1 cellular context compared by ENCODE assay signal in the genomic region with DNA sequence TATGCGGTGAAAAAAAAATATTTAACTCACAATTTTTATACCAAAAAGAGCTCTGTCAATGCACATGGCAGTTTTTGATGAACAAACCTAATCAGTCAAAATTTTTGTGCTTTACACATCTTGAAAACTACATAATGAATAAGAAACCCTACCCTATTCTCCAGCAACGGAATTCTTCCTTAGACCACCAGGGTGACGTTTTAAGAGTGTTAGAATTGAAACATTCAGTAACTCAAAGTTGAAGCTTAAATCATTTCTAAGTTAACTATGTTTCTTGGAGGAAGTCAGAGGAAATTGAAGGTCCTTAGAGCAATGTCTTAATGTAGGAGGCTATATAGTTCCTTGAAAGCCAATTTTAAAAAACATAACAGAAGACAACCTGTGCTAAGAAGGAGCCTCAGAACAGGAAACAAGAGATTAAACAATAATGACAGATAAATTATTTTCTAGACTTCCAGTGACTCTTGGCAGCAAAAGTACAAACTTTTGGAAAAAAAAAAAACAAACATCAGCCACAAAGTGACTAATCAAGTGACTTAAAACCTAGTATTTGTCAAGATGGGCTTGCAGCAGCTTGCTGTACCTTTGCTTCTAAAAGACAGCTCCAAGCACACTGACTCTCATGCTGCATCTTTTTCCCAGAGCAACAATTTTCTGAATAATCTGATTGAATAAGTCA.
TF ChIP-seq lines count a peak whose summit lies in the region.

No MANE protein-coding gene starts in this region.

TF ChIP-seq in GM23338, 12 proteins besides CTCF, POLR2A, EP300 and RAD21 (continued from another document):
- TF ChIP-seq, protein P1, sequence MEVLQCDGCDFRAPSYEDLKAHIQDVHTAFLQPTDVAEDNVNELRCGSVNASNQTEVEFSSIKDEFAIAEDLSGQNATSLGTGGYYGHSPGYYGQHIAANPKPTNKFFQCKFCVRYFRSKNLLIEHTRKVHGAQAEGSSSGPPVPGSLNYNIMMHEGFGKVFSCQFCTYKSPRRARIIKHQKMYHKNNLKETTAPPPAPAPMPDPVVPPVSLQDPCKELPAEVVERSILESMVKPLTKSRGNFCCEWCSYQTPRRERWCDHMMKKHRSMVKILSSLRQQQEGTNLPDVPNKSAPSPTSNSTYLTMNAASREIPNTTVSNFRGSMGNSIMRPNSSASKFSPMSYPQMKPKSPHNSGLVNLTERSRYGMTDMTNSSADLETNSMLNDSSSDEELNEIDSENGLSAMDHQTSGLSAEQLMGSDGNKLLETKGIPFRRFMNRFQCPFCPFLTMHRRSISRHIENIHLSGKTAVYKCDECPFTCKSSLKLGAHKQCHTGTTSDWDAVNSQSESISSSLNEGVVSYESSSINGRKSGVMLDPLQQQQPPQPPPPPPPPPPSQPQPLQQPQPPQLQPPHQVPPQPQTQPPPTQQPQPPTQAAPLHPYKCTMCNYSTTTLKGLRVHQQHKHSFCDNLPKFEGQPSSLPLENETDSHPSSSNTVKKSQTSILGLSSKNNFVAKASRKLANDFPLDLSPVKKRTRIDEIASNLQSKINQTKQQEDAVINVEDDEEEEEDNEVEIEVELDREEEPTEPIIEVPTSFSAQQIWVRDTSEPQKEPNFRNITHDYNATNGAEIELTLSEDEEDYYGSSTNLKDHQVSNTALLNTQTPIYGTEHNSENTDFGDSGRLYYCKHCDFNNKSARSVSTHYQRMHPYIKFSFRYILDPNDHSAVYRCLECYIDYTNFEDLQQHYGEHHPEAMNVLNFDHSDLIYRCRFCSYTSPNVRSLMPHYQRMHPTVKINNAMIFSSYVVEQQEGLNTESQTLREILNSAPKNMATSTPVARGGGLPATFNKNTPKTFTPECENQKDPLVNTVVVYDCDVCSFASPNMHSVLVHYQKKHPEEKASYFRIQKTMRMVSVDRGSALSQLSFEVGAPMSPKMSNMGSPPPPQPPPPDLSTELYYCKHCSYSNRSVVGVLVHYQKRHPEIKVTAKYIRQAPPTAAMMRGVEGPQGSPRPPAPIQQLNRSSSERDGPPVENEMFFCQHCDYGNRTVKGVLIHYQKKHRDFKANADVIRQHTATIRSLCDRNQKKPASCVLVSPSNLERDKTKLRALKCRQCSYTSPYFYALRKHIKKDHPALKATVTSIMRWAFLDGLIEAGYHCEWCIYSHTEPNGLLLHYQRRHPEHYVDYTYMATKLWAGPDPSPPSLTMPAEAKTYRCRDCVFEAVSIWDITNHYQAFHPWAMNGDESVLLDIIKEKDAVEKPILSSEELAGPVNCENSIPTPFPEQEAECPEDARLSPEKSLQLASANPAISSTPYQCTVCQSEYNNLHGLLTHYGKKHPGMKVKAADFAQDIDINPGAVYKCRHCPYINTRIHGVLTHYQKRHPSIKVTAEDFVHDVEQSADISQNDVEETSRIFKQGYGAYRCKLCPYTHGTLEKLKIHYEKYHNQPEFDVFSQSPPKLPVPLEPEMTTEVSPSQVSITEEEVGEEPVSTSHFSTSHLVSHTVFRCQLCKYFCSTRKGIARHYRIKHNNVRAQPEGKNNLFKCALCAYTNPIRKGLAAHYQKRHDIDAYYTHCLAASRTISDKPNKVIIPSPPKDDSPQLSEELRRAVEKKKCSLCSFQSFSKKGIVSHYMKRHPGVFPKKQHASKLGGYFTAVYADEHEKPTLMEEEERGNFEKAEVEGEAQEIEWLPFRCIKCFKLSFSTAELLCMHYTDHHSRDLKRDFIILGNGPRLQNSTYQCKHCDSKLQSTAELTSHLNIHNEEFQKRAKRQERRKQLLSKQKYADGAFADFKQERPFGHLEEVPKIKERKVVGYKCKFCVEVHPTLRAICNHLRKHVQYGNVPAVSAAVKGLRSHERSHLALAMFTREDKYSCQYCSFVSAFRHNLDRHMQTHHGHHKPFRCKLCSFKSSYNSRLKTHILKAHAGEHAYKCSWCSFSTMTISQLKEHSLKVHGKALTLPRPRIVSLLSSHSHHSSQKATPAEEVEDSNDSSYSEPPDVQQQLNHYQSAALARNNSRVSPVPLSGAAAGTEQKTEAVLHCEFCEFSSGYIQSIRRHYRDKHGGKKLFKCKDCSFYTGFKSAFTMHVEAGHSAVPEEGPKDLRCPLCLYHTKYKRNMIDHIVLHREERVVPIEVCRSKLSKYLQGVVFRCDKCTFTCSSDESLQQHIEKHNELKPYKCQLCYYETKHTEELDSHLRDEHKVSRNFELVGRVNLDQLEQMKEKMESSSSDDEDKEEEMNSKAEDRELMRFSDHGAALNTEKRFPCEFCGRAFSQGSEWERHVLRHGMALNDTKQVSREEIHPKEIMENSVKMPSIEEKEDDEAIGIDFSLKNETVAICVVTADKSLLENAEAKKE (CRISPR knock-in tag; IDR thresholded peaks at IDR 0.05) = no peak
- no peak for TF ChIP-seq STAT1 (IDR thresholded peaks at IDR 0.05; ENCODE audit: unreplicated experiment)
- TF ChIP-seq ZNF331 (CRISPR knock-in tag; IDR thresholded peaks at IDR 0.05; ENCODE audit: low read depth) = no peak
- no peak for TF ChIP-seq EZH2phosphoT487 (IDR thresholded peaks at IDR 0.05; ENCODE audit: unreplicated experiment)
- TF ChIP-seq, protein P2, sequence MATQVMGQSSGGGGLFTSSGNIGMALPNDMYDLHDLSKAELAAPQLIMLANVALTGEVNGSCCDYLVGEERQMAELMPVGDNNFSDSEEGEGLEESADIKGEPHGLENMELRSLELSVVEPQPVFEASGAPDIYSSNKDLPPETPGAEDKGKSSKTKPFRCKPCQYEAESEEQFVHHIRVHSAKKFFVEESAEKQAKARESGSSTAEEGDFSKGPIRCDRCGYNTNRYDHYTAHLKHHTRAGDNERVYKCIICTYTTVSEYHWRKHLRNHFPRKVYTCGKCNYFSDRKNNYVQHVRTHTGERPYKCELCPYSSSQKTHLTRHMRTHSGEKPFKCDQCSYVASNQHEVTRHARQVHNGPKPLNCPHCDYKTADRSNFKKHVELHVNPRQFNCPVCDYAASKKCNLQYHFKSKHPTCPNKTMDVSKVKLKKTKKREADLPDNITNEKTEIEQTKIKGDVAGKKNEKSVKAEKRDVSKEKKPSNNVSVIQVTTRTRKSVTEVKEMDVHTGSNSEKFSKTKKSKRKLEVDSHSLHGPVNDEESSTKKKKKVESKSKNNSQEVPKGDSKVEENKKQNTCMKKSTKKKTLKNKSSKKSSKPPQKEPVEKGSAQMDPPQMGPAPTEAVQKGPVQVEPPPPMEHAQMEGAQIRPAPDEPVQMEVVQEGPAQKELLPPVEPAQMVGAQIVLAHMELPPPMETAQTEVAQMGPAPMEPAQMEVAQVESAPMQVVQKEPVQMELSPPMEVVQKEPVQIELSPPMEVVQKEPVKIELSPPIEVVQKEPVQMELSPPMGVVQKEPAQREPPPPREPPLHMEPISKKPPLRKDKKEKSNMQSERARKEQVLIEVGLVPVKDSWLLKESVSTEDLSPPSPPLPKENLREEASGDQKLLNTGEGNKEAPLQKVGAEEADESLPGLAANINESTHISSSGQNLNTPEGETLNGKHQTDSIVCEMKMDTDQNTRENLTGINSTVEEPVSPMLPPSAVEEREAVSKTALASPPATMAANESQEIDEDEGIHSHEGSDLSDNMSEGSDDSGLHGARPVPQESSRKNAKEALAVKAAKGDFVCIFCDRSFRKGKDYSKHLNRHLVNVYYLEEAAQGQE (IDR thresholded peaks at IDR 0.05; ENCODE audit: unreplicated experiment) = no peak
TF ChIP-seq in GM23338: peak in this region for 0.
